ENCODE assay signal across 15 cellular contexts in genomic region chr2:127065932-127066318, GRCh38. TPM values are rescaled to one million over a fixed set of nuclear protein-coding genes. Genes with fewer than 3 reads are reported as not detected.
DNase-seq lines count a peak whose midpoint lies in the region; ATAC-seq, FAIRE-seq and TF ChIP-seq lines count a peak whose summit lies in the region.
"Had no signal": no experiment of that assay in that cellular context is flagged by ENCODE, and none has a peak within 500 bp of the region (broad histone marks: within the 10 kb centered on the region; RNA-seq: fewer than 3 reads in every experiment).

No MANE protein-coding gene starts in this region.

- CTCF ChIA-PET in A549 (lab: Yijun Ruan, JAX) (interaction anchor here (1.0 to 5.6 kb wide), 3 partner anchors 13 to 414 kb away, joined by 3 to 38 read pairs (median 5); no protein-coding TSS in a partner anchor), HCT116 (lab: Charles Lee) (no interaction called here)

- H4K91ac ChIP-seq in trophoblast cell (ENCODE audit: low read depth, low read length) = peak overlapping the region; percentile 15

- H2BK5ac ChIP-seq in trophoblast cell (ENCODE audit: low read depth, low read length, poor library complexity) = no peak overlapping the region

- no peaks in the 10 kb centered on the region for H4K20me1 ChIP-seq in HCT116 (ENCODE audit: insufficient read depth)

- H3K4ac ChIP-seq in trophoblast cell (ENCODE audit: low read depth, low read length) = no peak overlapping the region

- H3K27ac ChIP-seq in A549 (peak overlapping the region; percentile 95 to 99), HCT116 (ENCODE audit: low read depth, low read length) (peak overlapping the region; percentile 92; the same call in 1 of the 2 replicates), trophoblast cell (ENCODE audit: low read depth, low read length) (no peak overlapping the region)
- H3K27ac ChIP-seq: VCaP had no signal

- no peak overlapping the region for H2BK120ac ChIP-seq in trophoblast cell (ENCODE audit: insufficient read depth, low read length, poor library complexity)

- TF ChIP-seq RAD21 in A549 (conservative IDR thresholded peaks at IDR 0.05 in 1 of 2, IDR thresholded peaks at IDR 0.05 in 1 of 2) (no peak), HCT116 (IDR thresholded peaks at IDR 0.05; ENCODE audit: low read depth) (no peak)

- no peak overlapping the region for H2AFZ ChIP-seq in HCT116 (ENCODE audit: low read depth, low read length, poor library complexity, severe bottlenecking)
- no peak overlapping the region for H2AFZ ChIP-seq in trophoblast cell (ENCODE audit: insufficient read depth, low read length, poor library complexity)

- H3K18ac ChIP-seq in trophoblast cell (ENCODE audit: low read length) = no peak overlapping the region

- TF ChIP-seq EP300 in A549 (IDR thresholded peaks at IDR 0.05) = no peak

- DNase-seq in A549 (ENCODE audit: low read depth in 1 of 2, low spot score in 1 of 2) = no peak
- no peak for DNase-seq in HCT116 (ENCODE audit: low read depth, low spot score)
- DNase-seq in effector memory CD8-positive, alpha-beta T cell = no peak
- no peak for DNase-seq in trophoblast cell
- no peak for DNase-seq in NCI-H1930 (lab: John Stamatoyannopoulos, UW)
- DNase-seq: cortex of kidney, NCI-H2227 treated with DMSO at 0.1 percent for 48 hours, nucleus accumbens, small intestine had no signal

- H3K14ac ChIP-seq in trophoblast cell (ENCODE audit: low read length) = no peak overlapping the region

- RAD21 ChIA-PET in HCT116 (lab: Charles Lee; ENCODE audit: low non-redundant PET in 1 of 2, low total read pairs in 2 of 2, uncharacterized antibody in 2 of 2, unreplicated experiment in 2 of 2) = no interaction called here

- H4K12ac ChIP-seq in trophoblast cell (ENCODE audit: low read depth, low read length) = no peak overlapping the region

- H3K4me2 ChIP-seq in A549 = peak overlapping the region; percentile 78; the same call in 1 of the 3 replicates
- peak overlapping the region; percentile 94 for H3K4me2 ChIP-seq in HCT116 (ENCODE audit: low read length)
- H3K4me2 ChIP-seq in trophoblast cell (ENCODE audit: low read length) = no peak overlapping the region

- TF ChIP-seq POLR2A in A549 (IDR thresholded peaks at IDR 0.05; ENCODE audit: low read length) (no peak), HCT116 (IDR thresholded peaks at IDR 0.05; ENCODE audit: borderline replicate concordance, extremely low read depth, insufficient read depth, insufficient read length) (no peak)

- H3K4me1 ChIP-seq in A549 (peaks cover 32% of the 10 kb centered on the region), HCT116 (ENCODE audit: control insufficient read depth in 1 of 2, insufficient read depth in 2 of 2, low read length in 2 of 2) (peaks cover 31 to 57% of the 10 kb centered on the region in 2 experiments), trophoblast cell (ENCODE audit: control insufficient read depth in 1 of 2, insufficient read depth in 2 of 2, low read length in 2 of 2) (peaks cover 26 to 27% of the 10 kb centered on the region in 2 experiments)

- no TSS peak for BruUV-seq in HCT116 (replicated peaks; lab: Mats Ljungman, UMichigan)

- intact Hi-C loops in HCT116 (cut with micrococcal nuclease) = no loop called here

- TF ChIP-seq CTCF in A549 (IDR thresholded peaks at IDR 0.05) (no peak), HCT116 (IDR thresholded peaks at IDR 0.05 in 2 of 3, conservative IDR thresholded peaks at IDR 0.05 in 1 of 3; ENCODE audit: borderline replicate concordance in 1 of 3, insufficient read depth in 1 of 3, low read depth in 2 of 3, low read length in 2 of 3) (no peak)

- H3K4me3 ChIP-seq in A549 (no peak overlapping the region), HCT116 (replicated peaks in 1 of 2; ENCODE audit: low read depth in 1 of 2, low read length in 2 of 2) (no peak overlapping the region), trophoblast cell (ENCODE audit: low read depth, low read length) (no peak overlapping the region)
- H3K4me3 ChIP-seq: GM12878, lung had no signal

- POLR2A ChIA-PET in A549 (lab: Yijun Ruan, JAX) = no interaction called here
- POLR2A ChIA-PET in HCT116 (lab: Charles Lee) = no interaction called here

- peak overlapping the region; percentile 89 for H3K9ac ChIP-seq in HCT116 (ENCODE audit: low read length)
- no peak overlapping the region for H3K9ac ChIP-seq in trophoblast cell (ENCODE audit: low read length)

- peaks cover 7% of the 10 kb centered on the region for H3K79me1 ChIP-seq in trophoblast cell (ENCODE audit: low read length)

- peak overlapping the region; percentile 11 for H2AK5ac ChIP-seq in trophoblast cell (ENCODE audit: low read length)

- H3K36me3 ChIP-seq in HCT116 (ENCODE audit: control insufficient read depth in 1 of 2, insufficient read depth in 2 of 2, low read length in 2 of 2) = no peaks in the 10 kb centered on the region; a peak in 1 of 4 replicates
- H3K36me3 ChIP-seq in trophoblast cell (ENCODE audit: control insufficient read depth in 1 of 2, insufficient read depth in 2 of 2, low read length in 2 of 2) = no peaks in the 10 kb centered on the region

- H3K27me3 ChIP-seq in HCT116 (ENCODE audit: insufficient read depth, low read length) (no peaks in the 10 kb centered on the region), trophoblast cell (ENCODE audit: insufficient read depth, low read length) (no peaks in the 10 kb centered on the region)

- no peak overlapping the region for H3K4me3 Mint-ChIP-seq in effector memory CD8-positive, alpha-beta T cell

- H2BK12ac ChIP-seq in trophoblast cell (ENCODE audit: low read length) = no peak overlapping the region

- H3K36me3 Mint-ChIP-seq in effector memory CD8-positive, alpha-beta T cell (ENCODE audit: insufficient read depth) = peaks cover 62% of the 10 kb centered on the region

- H3K79me2 ChIP-seq in HCT116 (ENCODE audit: insufficient read depth, low read length) = no peaks in the 10 kb centered on the region
- H3K79me2 ChIP-seq in trophoblast cell (ENCODE audit: control insufficient read depth, insufficient read depth, low read length, poor library complexity) = no peaks in the 10 kb centered on the region

- WGBS in A549 (ENCODE audit: missing lambda C conversion rate) = 95% methylated on average over 3 of the region's 5 CpGs
- WGBS in trophoblast cell (ENCODE audit: extremely low coverage, insufficient coverage, insufficient read length) = no CpG with 5 or more reads among the region's 5 CpGs

- H3K27me3 Mint-ChIP-seq in effector memory CD8-positive, alpha-beta T cell = no peaks in the 10 kb centered on the region

- H3K27ac Mint-ChIP-seq in effector memory CD8-positive, alpha-beta T cell = peak overlapping the region; percentile 76 to 87

- H3K9me2 ChIP-seq in HCT116 (ENCODE audit: insufficient read depth) = no peaks in the 10 kb centered on the region

- H3K4me1 Mint-ChIP-seq in effector memory CD8-positive, alpha-beta T cell (ENCODE audit: low read depth in 2 of 2) = peaks cover 33% of the 10 kb centered on the region in 2 donors

- H3K9me3 Mint-ChIP-seq in effector memory CD8-positive, alpha-beta T cell = no peaks in the 10 kb centered on the region

- no peak for FAIRE-seq in A549 (lab: Jason Lieb, UNC)
- FAIRE-seq: GM12878, small intestine had no signal

- no peak overlapping the region for H3K23ac ChIP-seq in trophoblast cell (ENCODE audit: low read length)

- H4K8ac ChIP-seq in trophoblast cell (ENCODE audit: low read depth, low read length) = no peak overlapping the region

- H3K9me3 ChIP-seq in A549 (no peaks in the 10 kb centered on the region), HCT116 (ENCODE audit: control insufficient read depth in 1 of 2, insufficient read depth in 1 of 2, low read depth in 1 of 2, low read length in 2 of 2) (no peaks in the 10 kb centered on the region), trophoblast cell (ENCODE audit: insufficient read depth, low read depth, low read length) (peaks cover 4% of the 10 kb centered on the region)

- ATAC-seq in A549 (no peak), HCT116 (no peak), GM21390 (IDR thresholded peaks at IDR 0.05; ENCODE audit: unreplicated experiment) (no peak), HG03159 (IDR thresholded peaks at IDR 0.05; ENCODE audit: unreplicated experiment) (no peak), GM18868 (IDR thresholded peaks at IDR 0.05; ENCODE audit: unreplicated experiment) (no peak)
- no peak for ATAC-seq in effector memory CD8-positive, alpha-beta T cell (replicated peaks)

TF ChIP-seq in A549, 52 proteins besides CTCF, POLR2A, EP300 and RAD21 (continues in another document):
- TF ChIP-seq MAX (IDR thresholded peaks at IDR 0.05) (no peak), FOSB (CRISPR knock-in tag; IDR thresholded peaks at IDR 0.05) (no peak), POLR2AphosphoS2 (conservative IDR thresholded peaks at IDR 0.05; ENCODE audit: low read length) (no peak), EHF (CRISPR knock-in tag; IDR thresholded peaks at IDR 0.05) (no peak), FOXS1 (CRISPR knock-in tag; IDR thresholded peaks at IDR 0.05) (no peak), JUN (IDR thresholded peaks at IDR 0.05) (no peak), FOSL2 (IDR thresholded peaks at IDR 0.05) (no peak), FOSL2 (CRISPR knock-in tag; IDR thresholded peaks at IDR 0.05) (no peak), RNF2 (IDR thresholded peaks at IDR 0.05; ENCODE audit: borderline replicate concordance, low read depth) (no peak)

TF ChIP-seq in HCT116, 20 proteins besides CTCF, POLR2A, EP300 and RAD21 (continues in another document):
- TF ChIP-seq ATF3 (IDR thresholded peaks at IDR 0.05) (no peak), EGR1 (IDR thresholded peaks at IDR 0.05; ENCODE audit: low read depth) (no peak), YY1 (IDR thresholded peaks at IDR 0.05; ENCODE audit: extremely low read depth, insufficient replicate concordance, low read depth, low read length) (no peak), ZFX (IDR thresholded peaks at IDR 0.05) (no peak), CBX3 (IDR thresholded peaks at IDR 0.05; ENCODE audit: low read depth) (no peak), SP1 (IDR thresholded peaks at IDR 0.05; ENCODE audit: low read depth) (no peak), JUND (IDR thresholded peaks at IDR 0.05) (no peak), ZNF274 (IDR thresholded peaks at IDR 0.05; ENCODE audit: low read depth, low read length) (no peak), EZH2phosphoT487 (IDR thresholded peaks at IDR 0.05; ENCODE audit: borderline replicate concordance) (no peak), SRF (IDR thresholded peaks at IDR 0.05; ENCODE audit: low read depth) (no peak)

RNA-seq across cellular contexts. Expression of gene BIN1, which starts 41.0 kb away (rescaled TPM):
- polyA plus RNA-seq in A549 (2011; rRNA removed) (12.4 and 15.5 TPM in 2 replicates), A549 (2017; fragmentation: RNase III; extraction: RNeasy Plus Mini Kit Qiagen cat#74134 plus additional on column Dnase treatment) (32.3 to 41.5 TPM (median 34.1 TPM) in 3 replicates)
- 38.5 and 38.9 TPM in 2 replicates for polyA plus RNA-seq in A549 (2012; cell fraction: cytosol; rRNA removed)
- polyA plus RNA-seq in A549 (2012; cell fraction: nucleus; rRNA removed) = 35.0 and 42.2 TPM in 2 replicates
- polyA minus RNA-seq in A549 (2011; rRNA and poly(A)+ RNA removed) = 14.2 and 15.8 TPM in 2 replicates
- 31.8 TPM for total RNA-seq in HCT116 (2021; ENCODE audit: unreplicated experiment)
- 39.0 and 41.5 TPM in 2 replicates for polyA plus RNA-seq in HCT116 (2012)
- polyA plus RNA-seq in trophoblast cell (2013) = 6.7 and 7.6 TPM in 2 replicates
